In genomic region chr14:77760381-77761204, GRCh38 we compare ENCODE assay signal across 1 cellular context.
TF ChIP-seq lines count a peak whose summit lies in the region.

SNW1 (minus strand) TSS chr14:77761156; CDS start chr14:77761127, 29 bp downstream.

TF ChIP-seq in GM12878, 131 proteins besides CTCF, POLR2A, EP300 and RAD21 (continued from another document):
- TF ChIP-seq PBX3 (IDR thresholded peaks at IDR 0.05; ENCODE audit: insufficient replicate concordance, low read depth, low read length) (peak; percentile 82), TCF3 (IDR thresholded peaks at IDR 0.05; ENCODE audit: borderline replicate concordance, insufficient read depth, low read depth, low read length) (peak; percentile 53; the same call in 1 of the 2 replicates), ATF7 (IDR thresholded peaks at IDR 0.05; ENCODE audit: low read depth) (peak; percentile 31; the same call in 1 of the 2 replicates), ZBTB11 (CRISPR knock-in tag; IDR thresholded peaks at IDR 0.05) (0 out of 2 replicates have a peak, but pooled peaks have one; percentile 41), IRF3 (IDR thresholded peaks at IDR 0.05) (no peak), ZSCAN29 (IDR thresholded peaks at IDR 0.05) (no peak), USF2 (IDR thresholded peaks at IDR 0.05; ENCODE audit: borderline replicate concordance, low read depth, low read length) (no peak), ELK1 (IDR thresholded peaks at IDR 0.05; ENCODE audit: low read depth, low read length) (no peak; the same call in 1 of the 2 replicates), MEF2A (IDR thresholded peaks at IDR 0.05; ENCODE audit: insufficient read depth, low read depth, low read length) (no peak), E4F1 (IDR thresholded peaks at IDR 0.05; ENCODE audit: borderline replicate concordance, partially characterized antibody) (no peak), RB1 (IDR thresholded peaks at IDR 0.05; ENCODE audit: borderline replicate concordance) (peak; percentile 19; the same call in 1 of the 2 replicates), NRF1 (conservative IDR thresholded peaks at IDR 0.05; ENCODE audit: low read depth, low read length) (peak; percentile 46), MYB (IDR thresholded peaks at IDR 0.05; ENCODE audit: borderline replicate concordance, low read depth, low read length) (no peak), MTA3 (IDR thresholded peaks at IDR 0.05; ENCODE audit: borderline replicate concordance, low read length) (no peak), MYC (IDR thresholded peaks at IDR 0.05; ENCODE audit: insufficient read depth, insufficient read length, insufficient replicate concordance, low read length, severe bottlenecking) (no peak), PAX5 (IDR thresholded peaks at IDR 0.05; ENCODE audit: borderline replicate concordance, low read depth, low read length) (no peak), SIN3A (IDR thresholded peaks at IDR 0.05; ENCODE audit: low read depth, low read length) (peak; percentile 50; the same call in 1 of the 2 replicates), NR2C2 (IDR thresholded peaks at IDR 0.05; ENCODE audit: borderline replicate concordance, control insufficient read depth, insufficient read length, low read depth) (no peak), CREM (IDR thresholded peaks at IDR 0.05; ENCODE audit: low read depth) (peak; percentile 10; the same call in 1 of the 2 replicates), EED (IDR thresholded peaks at IDR 0.05; ENCODE audit: low read depth) (no peak), ZNF207 (IDR thresholded peaks at IDR 0.05; ENCODE audit: borderline replicate concordance) (0 out of 2 replicates have a peak, but pooled peaks have one; percentile 41), ATF3 (IDR thresholded peaks at IDR 0.05; ENCODE audit: borderline replicate concordance, extremely low read depth, low read depth, low read length) (0 out of 2 replicates have a peak, but pooled peaks have one; percentile 24), NFIC (IDR thresholded peaks at IDR 0.05; ENCODE audit: low read depth, low read length) (0 out of 2 replicates have a peak, but pooled peaks have one; percentile 14), CBX3 (IDR thresholded peaks at IDR 0.05; ENCODE audit: borderline replicate concordance, low read depth) (no peak), NBN (IDR thresholded peaks at IDR 0.05) (0 out of 2 replicates have a peak, but pooled peaks have one; percentile 64), FOS (IDR thresholded peaks at IDR 0.05; ENCODE audit: borderline replicate concordance, extremely low read depth, insufficient read length) (no peak), TAF1 (IDR thresholded peaks at IDR 0.05; ENCODE audit: borderline replicate concordance, low read depth, low read length) (peak; percentile 39; the same call in 1 of the 2 replicates), KAT2A (conservative IDR thresholded peaks at IDR 0.05; ENCODE audit: control insufficient read depth, low read depth, low read length) (no peak), RCOR1 (conservative IDR thresholded peaks at IDR 0.05; ENCODE audit: low read depth, low read length) (no peak)
TF ChIP-seq in GM12878: peak in this region for 37.
